Comparison of ENCODE assay signal across 16 cellular contexts in the genomic region with DNA sequence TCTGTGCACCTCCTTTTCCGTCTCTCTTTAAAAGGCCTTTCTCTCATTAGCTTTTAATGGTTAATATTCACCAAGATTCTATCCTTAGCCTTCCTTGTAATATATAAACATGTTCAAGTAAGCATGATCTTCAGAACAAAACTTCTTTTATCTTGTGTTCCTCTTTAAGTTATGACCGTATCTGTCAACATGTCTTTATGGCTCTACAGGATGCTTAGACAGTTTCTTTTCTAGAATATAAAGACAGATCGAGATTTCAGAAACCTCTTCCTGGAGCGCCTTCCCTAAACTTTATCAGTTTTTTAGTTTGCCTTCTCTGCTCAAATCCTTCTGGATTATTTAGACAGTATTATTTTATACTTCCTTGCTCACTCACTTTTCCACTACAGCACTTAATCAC. TPM values are rescaled to one million over a fixed set of nuclear protein-coding genes. Genes with fewer than 3 reads are reported as not detected.
A peak's percentile ranks its signal among the peaks of the same experiment; 100 is the strongest.
DNase-seq lines count a peak whose midpoint lies in the region; ATAC-seq and TF ChIP-seq lines count a peak whose summit lies in the region.
"Had no signal": no experiment of that assay in that cellular context is flagged by ENCODE, and none has a peak within 500 bp of the region (broad histone marks: within the 10 kb centered on the region; RNA-seq: fewer than 3 reads in every experiment).

No MANE protein-coding gene starts in this region.

- H3K36me3 ChIP-seq in mucosa of descending colon (ENCODE audit: low read depth) = no peaks in the 10 kb centered on the region
- H3K36me3 ChIP-seq: prostate gland, transverse colon had no signal

- intact Hi-C loops in mucosa of descending colon (cut with DNase I, micrococcal nuclease) = no loop called here
- intact Hi-C loops in activated CD4-positive, alpha-beta memory T cell treated with anti-CD3 and anti-CD28 coated beads for 36 hours (cut with micrococcal nuclease) = no loop called here

- no peaks in the 10 kb centered on the region for H3K9me3 ChIP-seq in mucosa of descending colon
- H3K9me3 ChIP-seq: esophagus squamous epithelium, prostate gland, transverse colon had no signal

- POLR2A ChIA-PET in activated CD4-positive, alpha-beta memory T cell treated with anti-CD3 and anti-CD28 coated beads for 36 hours (lab: Charles Lee) = no interaction called here

- H3K4me3 Mint-ChIP-seq in activated CD4-positive, alpha-beta memory T cell treated with anti-CD3 and anti-CD28 coated beads for 36 hours = no peak overlapping the region

- peak overlapping the region; percentile 23; the same call in 1 of the 2 replicates for H3K27ac ChIP-seq in VCaP
- H3K27ac ChIP-seq: BLaER1, esophagus squamous epithelium, prostate gland had no signal

- H3K4me1 Mint-ChIP-seq in activated CD4-positive, alpha-beta memory T cell treated with anti-CD3 and anti-CD28 coated beads for 36 hours (ENCODE audit: low read depth) = peaks cover 73% of the 10 kb centered on the region

- H3K36me3 Mint-ChIP-seq in activated CD4-positive, alpha-beta memory T cell treated with anti-CD3 and anti-CD28 coated beads for 36 hours = peaks cover 11% of the 10 kb centered on the region

- TF ChIP-seq CTCF in GM12865 (IDR thresholded peaks at IDR 0.05; ENCODE audit: insufficient read depth, low read depth, low read length, missing control alignments) = no peak
- no peak for TF ChIP-seq CTCF in VCaP (conservative IDR thresholded peaks at IDR 0.05)
- TF ChIP-seq CTCF in mucosa of descending colon (IDR thresholded peaks at IDR 0.05) = no peak

- ATAC-seq in GM21515 (IDR thresholded peaks at IDR 0.05; ENCODE audit: unreplicated experiment) (peak; percentile 34), mucosa of descending colon (peak; percentile 23), HG02623 (IDR thresholded peaks at IDR 0.05; ENCODE audit: unreplicated experiment) (no peak)
- ATAC-seq: HepG2 had no signal

- CTCF ChIA-PET in activated CD4-positive, alpha-beta memory T cell treated with anti-CD3 and anti-CD28 coated beads for 36 hours (lab: Charles Lee) = no interaction called here

- no peak overlapping the region for H3K27ac Mint-ChIP-seq in activated CD4-positive, alpha-beta memory T cell treated with anti-CD3 and anti-CD28 coated beads for 36 hours

- DNase-seq in GM12865 (ENCODE audit: low read depth) = peak; percentile 39
- no peak for DNase-seq in mucosa of descending colon
- no peak for DNase-seq in activated CD4-positive, alpha-beta memory T cell treated with anti-CD3 and anti-CD28 coated beads for 36 hours
- DNase-seq in NCI-H1694 treated with DMSO at 0.1 percent for 48 hours (lab: John Stamatoyannopoulos, UW) = no peak
- DNase-seq: activated CD4-positive, CD25-positive, alpha-beta regulatory T cell treated with anti-CD3 and anti-CD28 coated beads, Interleukin-2, amount 50 U/mL, for 72 hours; esophagus squamous epithelium; NCI-H2081; NCI-H510A treated with DMSO at 0.1 percent for 48 hours; Right ventricle myocardium superior; transverse colon had no signal

- no peaks in the 10 kb centered on the region for H3K27me3 Mint-ChIP-seq in activated CD4-positive, alpha-beta memory T cell treated with anti-CD3 and anti-CD28 coated beads for 36 hours

- H3K4me3 ChIP-seq in GM12865 (ENCODE audit: low read depth, low read length) (peak overlapping the region; percentile 53), mucosa of descending colon (no peak overlapping the region)
- H3K4me3 ChIP-seq: BLaER1, esophagus squamous epithelium, prostate gland, transverse colon had no signal

- H3K4me1 ChIP-seq in mucosa of descending colon (ENCODE audit: low read depth) = peaks cover 4% of the 10 kb centered on the region
- H3K4me1 ChIP-seq: prostate gland had no signal

- no peaks in the 10 kb centered on the region for H3K9me3 Mint-ChIP-seq in activated CD4-positive, alpha-beta memory T cell treated with anti-CD3 and anti-CD28 coated beads for 36 hours

RNA-seq across cellular contexts. Expression of gene RO60, which starts 7.2 kb away (rescaled TPM):
- total RNA-seq in mucosa of descending colon = 10 to 100 TPM; 34.1 to 90.8 (median 43.6) TPM
- total RNA-seq in activated CD4-positive, alpha-beta memory T cell treated with anti-CD3 and anti-CD28 coated beads for 36 hours = 10 to 100 TPM; 56.5 to 65.8 TPM

RNA-seq across cellular contexts. Expression of gene UCHL5, which starts 7.4 kb away (rescaled TPM):
- 10 to 100 TPM; 28.7 to 32.7 (median 29.1) TPM for total RNA-seq in mucosa of descending colon
- 10 to 100 TPM; 72.1 to 77.5 TPM for total RNA-seq in activated CD4-positive, alpha-beta memory T cell treated with anti-CD3 and anti-CD28 coated beads for 36 hours

RNA-seq across cellular contexts. Expression of gene GLRX2, which starts 38.6 kb away (rescaled TPM):
- total RNA-seq in mucosa of descending colon = 10 to 100 TPM; 15.2 to 28.8 (median 23.6) TPM
- 10 to 100 TPM; 25.4 to 25.8 TPM for total RNA-seq in activated CD4-positive, alpha-beta memory T cell treated with anti-CD3 and anti-CD28 coated beads for 36 hours

RNA-seq across cellular contexts. Expression of gene CDC73, which starts 55.2 kb away (rescaled TPM):
- total RNA-seq in mucosa of descending colon = 10 to 100 TPM; 41.0 to 82.0 (median 45.3) TPM
- total RNA-seq in activated CD4-positive, alpha-beta memory T cell treated with anti-CD3 and anti-CD28 coated beads for 36 hours = 10 to 100 TPM; 47.9 to 49.3 TPM
